1 cellular context compared by ENCODE assay signal in the genomic region with DNA sequence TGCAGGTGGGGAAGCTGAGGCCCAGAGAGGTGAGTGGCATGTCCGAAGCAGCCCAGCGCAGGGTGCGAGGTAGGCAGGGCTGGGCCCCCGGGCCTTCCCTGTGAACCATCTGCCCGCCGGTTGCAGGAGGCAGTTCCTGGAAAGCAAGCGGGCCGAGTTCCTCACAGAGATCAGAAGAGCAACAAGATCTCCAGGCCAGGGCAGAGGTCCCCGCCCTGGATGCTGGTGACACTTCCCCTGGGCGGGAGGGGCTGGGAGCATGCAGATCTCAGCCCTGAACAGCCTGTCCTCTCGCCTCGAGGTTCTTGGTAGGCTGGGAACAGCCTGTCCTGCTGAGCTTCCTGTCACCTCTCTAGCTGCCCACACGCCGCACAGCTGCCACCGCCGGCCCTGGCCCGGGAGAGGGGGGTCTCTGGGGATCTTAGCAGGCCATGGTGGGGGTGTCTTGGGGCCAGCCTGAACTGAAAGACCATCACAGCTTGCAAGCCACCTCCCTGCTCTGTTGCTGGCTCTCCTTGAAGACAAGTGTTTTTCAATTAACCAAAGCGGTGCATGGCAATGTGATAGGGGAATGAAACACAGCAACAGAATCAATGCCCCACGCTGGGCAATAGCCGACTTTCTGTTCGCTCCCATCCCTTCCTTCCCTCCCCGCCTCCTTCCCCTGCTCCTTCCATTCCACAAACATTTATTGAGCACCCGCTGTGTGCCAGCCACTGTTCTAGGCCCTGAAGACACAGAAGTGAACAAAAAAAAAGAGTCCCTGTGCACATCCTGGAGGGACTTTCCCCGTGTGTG.
TF ChIP-seq lines count a peak whose summit lies in the region.

No MANE protein-coding gene starts in this region.

TF ChIP-seq in HepG2, 621 proteins besides CTCF, POLR2A, EP300 and RAD21 (continues in another document):
- no peak for TF ChIP-seq ZNF569 (CRISPR knock-in tag; IDR thresholded peaks at IDR 0.05; ENCODE audit: borderline replicate concordance)
- no peak for TF ChIP-seq ZNF260 (CRISPR knock-in tag; IDR thresholded peaks at IDR 0.05; ENCODE audit: borderline replicate concordance, low read depth)
- TF ChIP-seq, protein P1, sequence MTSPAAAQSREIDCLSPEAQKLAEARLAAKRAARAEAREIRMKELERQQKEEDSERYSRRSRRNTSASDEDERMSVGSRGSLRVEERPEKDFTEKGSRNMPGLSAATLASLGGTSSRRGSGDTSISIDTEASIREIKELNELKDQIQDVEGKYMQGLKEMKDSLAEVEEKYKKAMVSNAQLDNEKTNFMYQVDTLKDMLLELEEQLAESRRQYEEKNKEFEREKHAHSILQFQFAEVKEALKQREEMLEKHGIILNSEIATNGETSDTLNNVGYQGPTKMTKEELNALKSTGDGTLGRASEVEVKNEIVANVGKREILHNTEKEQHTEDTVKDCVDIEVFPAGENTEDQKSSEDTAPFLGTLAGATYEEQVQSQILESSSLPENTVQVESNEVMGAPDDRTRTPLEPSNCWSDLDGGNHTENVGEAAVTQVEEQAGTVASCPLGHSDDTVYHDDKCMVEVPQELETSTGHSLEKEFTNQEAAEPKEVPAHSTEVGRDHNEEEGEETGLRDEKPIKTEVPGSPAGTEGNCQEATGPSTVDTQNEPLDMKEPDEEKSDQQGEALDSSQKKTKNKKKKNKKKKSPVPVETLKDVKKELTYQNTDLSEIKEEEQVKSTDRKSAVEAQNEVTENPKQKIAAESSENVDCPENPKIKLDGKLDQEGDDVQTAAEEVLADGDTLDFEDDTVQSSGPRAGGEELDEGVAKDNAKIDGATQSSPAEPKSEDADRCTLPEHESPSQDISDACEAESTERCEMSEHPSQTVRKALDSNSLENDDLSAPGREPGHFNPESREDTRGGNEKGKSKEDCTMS (CRISPR knock-in tag; conservative IDR thresholded peaks at IDR 0.05) = no peak
- TF ChIP-seq, protein P2, sequence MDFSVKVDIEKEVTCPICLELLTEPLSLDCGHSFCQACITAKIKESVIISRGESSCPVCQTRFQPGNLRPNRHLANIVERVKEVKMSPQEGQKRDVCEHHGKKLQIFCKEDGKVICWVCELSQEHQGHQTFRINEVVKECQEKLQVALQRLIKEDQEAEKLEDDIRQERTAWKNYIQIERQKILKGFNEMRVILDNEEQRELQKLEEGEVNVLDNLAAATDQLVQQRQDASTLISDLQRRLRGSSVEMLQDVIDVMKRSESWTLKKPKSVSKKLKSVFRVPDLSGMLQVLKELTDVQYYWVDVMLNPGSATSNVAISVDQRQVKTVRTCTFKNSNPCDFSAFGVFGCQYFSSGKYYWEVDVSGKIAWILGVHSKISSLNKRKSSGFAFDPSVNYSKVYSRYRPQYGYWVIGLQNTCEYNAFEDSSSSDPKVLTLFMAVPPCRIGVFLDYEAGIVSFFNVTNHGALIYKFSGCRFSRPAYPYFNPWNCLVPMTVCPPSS (IDR thresholded peaks at IDR 0.05) = no peak
- TF ChIP-seq ATM (IDR thresholded peaks at IDR 0.05; ENCODE audit: borderline replicate concordance) = no peak
- TF ChIP-seq ZNF879 (CRISPR knock-in tag; IDR thresholded peaks at IDR 0.05) = no peak
- TF ChIP-seq, protein P3, sequence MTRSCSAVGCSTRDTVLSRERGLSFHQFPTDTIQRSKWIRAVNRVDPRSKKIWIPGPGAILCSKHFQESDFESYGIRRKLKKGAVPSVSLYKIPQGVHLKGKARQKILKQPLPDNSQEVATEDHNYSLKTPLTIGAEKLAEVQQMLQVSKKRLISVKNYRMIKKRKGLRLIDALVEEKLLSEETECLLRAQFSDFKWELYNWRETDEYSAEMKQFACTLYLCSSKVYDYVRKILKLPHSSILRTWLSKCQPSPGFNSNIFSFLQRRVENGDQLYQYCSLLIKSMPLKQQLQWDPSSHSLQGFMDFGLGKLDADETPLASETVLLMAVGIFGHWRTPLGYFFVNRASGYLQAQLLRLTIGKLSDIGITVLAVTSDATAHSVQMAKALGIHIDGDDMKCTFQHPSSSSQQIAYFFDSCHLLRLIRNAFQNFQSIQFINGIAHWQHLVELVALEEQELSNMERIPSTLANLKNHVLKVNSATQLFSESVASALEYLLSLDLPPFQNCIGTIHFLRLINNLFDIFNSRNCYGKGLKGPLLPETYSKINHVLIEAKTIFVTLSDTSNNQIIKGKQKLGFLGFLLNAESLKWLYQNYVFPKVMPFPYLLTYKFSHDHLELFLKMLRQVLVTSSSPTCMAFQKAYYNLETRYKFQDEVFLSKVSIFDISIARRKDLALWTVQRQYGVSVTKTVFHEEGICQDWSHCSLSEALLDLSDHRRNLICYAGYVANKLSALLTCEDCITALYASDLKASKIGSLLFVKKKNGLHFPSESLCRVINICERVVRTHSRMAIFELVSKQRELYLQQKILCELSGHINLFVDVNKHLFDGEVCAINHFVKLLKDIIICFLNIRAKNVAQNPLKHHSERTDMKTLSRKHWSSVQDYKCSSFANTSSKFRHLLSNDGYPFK (CRISPR knock-in tag; IDR thresholded peaks at IDR 0.05; ENCODE audit: borderline replicate concordance) = peak; percentile 29; the same call in 1 of the 2 replicates
- peak; percentile 35; the same call in 1 of the 2 replicates for TF ChIP-seq ZNF546 (CRISPR knock-in tag; conservative IDR thresholded peaks at IDR 0.05)
- no peak for TF ChIP-seq ZNF7 (CRISPR knock-in tag; IDR thresholded peaks at IDR 0.05)
- TF ChIP-seq SAP130 (CRISPR knock-in tag; IDR thresholded peaks at IDR 0.05; ENCODE audit: low read depth) = peak; percentile 81
- TF ChIP-seq, protein P4, sequence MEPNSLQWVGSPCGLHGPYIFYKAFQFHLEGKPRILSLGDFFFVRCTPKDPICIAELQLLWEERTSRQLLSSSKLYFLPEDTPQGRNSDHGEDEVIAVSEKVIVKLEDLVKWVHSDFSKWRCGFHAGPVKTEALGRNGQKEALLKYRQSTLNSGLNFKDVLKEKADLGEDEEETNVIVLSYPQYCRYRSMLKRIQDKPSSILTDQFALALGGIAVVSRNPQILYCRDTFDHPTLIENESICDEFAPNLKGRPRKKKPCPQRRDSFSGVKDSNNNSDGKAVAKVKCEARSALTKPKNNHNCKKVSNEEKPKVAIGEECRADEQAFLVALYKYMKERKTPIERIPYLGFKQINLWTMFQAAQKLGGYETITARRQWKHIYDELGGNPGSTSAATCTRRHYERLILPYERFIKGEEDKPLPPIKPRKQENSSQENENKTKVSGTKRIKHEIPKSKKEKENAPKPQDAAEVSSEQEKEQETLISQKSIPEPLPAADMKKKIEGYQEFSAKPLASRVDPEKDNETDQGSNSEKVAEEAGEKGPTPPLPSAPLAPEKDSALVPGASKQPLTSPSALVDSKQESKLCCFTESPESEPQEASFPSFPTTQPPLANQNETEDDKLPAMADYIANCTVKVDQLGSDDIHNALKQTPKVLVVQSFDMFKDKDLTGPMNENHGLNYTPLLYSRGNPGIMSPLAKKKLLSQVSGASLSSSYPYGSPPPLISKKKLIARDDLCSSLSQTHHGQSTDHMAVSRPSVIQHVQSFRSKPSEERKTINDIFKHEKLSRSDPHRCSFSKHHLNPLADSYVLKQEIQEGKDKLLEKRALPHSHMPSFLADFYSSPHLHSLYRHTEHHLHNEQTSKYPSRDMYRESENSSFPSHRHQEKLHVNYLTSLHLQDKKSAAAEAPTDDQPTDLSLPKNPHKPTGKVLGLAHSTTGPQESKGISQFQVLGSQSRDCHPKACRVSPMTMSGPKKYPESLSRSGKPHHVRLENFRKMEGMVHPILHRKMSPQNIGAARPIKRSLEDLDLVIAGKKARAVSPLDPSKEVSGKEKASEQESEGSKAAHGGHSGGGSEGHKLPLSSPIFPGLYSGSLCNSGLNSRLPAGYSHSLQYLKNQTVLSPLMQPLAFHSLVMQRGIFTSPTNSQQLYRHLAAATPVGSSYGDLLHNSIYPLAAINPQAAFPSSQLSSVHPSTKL (CRISPR knock-in tag; IDR thresholded peaks at IDR 0.05) = peak; percentile 88
- TF ChIP-seq ZNF383 (CRISPR knock-in tag; IDR thresholded peaks at IDR 0.05; ENCODE audit: borderline replicate concordance) = no peak
- no peak for TF ChIP-seq ZNF510 (CRISPR knock-in tag; IDR thresholded peaks at IDR 0.05; ENCODE audit: low read depth)
- TF ChIP-seq MAFK (conservative IDR thresholded peaks at IDR 0.05 in 1 of 2, IDR thresholded peaks at IDR 0.05 in 1 of 2; ENCODE audit: low read length in 2 of 2) = no peak
- TF ChIP-seq RFX5 (IDR thresholded peaks at IDR 0.05; ENCODE audit: low read depth, low read length) = peak; percentile 72
- TF ChIP-seq, protein P5, sequence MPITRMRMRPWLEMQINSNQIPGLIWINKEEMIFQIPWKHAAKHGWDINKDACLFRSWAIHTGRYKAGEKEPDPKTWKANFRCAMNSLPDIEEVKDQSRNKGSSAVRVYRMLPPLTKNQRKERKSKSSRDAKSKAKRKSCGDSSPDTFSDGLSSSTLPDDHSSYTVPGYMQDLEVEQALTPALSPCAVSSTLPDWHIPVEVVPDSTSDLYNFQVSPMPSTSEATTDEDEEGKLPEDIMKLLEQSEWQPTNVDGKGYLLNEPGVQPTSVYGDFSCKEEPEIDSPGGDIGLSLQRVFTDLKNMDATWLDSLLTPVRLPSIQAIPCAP (CRISPR knock-in tag; IDR thresholded peaks at IDR 0.05; ENCODE audit: low read depth) = no peak
- TF ChIP-seq, protein P6, sequence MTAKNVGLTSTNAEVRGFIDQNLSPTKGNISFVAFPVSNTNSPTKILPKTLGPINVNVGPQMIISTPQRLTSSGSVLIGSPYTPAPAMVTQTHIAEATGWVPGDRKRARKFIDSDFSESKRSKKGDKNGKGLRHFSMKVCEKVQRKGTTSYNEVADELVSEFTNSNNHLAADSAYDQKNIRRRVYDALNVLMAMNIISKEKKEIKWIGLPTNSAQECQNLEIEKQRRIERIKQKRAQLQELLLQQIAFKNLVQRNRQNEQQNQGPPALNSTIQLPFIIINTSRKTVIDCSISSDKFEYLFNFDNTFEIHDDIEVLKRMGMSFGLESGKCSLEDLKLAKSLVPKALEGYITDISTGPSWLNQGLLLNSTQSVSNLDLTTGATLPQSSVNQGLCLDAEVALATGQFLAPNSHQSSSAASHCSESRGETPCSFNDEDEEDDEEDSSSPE (CRISPR knock-in tag; IDR thresholded peaks at IDR 0.05) = peak; percentile 67
- TF ChIP-seq, protein P7, sequence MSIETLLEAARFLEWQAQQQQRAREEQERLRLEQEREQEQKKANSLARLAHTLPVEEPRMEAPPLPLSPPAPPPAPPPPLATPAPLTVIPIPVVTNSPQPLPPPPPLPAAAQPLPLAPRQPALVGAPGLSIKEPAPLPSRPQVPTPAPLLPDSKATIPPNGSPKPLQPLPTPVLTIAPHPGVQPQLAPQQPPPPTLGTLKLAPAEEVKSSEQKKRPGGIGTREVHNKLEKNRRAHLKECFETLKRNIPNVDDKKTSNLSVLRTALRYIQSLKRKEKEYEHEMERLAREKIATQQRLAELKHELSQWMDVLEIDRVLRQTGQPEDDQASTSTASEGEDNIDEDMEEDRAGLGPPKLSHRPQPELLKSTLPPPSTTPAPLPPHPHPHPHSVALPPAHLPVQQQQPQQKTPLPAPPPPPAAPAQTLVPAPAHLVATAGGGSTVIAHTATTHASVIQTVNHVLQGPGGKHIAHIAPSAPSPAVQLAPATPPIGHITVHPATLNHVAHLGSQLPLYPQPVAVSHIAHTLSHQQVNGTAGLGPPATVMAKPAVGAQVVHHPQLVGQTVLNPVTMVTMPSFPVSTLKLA (IDR thresholded peaks at IDR 0.05) = no peak
- no peak for TF ChIP-seq ZNF329 (CRISPR knock-in tag; IDR thresholded peaks at IDR 0.05; ENCODE audit: low read depth)
- no peak for TF ChIP-seq SIN3B (IDR thresholded peaks at IDR 0.05; ENCODE audit: low read length)
- TF ChIP-seq, protein P8, sequence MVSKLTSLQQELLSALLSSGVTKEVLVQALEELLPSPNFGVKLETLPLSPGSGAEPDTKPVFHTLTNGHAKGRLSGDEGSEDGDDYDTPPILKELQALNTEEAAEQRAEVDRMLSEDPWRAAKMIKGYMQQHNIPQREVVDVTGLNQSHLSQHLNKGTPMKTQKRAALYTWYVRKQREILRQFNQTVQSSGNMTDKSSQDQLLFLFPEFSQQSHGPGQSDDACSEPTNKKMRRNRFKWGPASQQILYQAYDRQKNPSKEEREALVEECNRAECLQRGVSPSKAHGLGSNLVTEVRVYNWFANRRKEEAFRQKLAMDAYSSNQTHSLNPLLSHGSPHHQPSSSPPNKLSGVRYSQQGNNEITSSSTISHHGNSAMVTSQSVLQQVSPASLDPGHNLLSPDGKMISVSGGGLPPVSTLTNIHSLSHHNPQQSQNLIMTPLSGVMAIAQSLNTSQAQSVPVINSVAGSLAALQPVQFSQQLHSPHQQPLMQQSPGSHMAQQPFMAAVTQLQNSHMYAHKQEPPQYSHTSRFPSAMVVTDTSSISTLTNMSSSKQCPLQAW (CRISPR knock-in tag; IDR thresholded peaks at IDR 0.05) = no peak
- no peak for TF ChIP-seq SIX4 (CRISPR knock-in tag; IDR thresholded peaks at IDR 0.05)
- TF ChIP-seq, protein P9, sequence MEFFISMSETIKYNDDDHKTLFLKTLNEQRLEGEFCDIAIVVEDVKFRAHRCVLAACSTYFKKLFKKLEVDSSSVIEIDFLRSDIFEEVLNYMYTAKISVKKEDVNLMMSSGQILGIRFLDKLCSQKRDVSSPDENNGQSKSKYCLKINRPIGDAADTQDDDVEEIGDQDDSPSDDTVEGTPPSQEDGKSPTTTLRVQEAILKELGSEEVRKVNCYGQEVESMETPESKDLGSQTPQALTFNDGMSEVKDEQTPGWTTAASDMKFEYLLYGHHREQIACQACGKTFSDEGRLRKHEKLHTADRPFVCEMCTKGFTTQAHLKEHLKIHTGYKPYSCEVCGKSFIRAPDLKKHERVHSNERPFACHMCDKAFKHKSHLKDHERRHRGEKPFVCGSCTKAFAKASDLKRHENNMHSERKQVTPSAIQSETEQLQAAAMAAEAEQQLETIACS (CRISPR knock-in tag; IDR thresholded peaks at IDR 0.05) = 0 out of 2 replicates have a peak, but pooled peaks have one; percentile 8
- no peak for TF ChIP-seq KLF6 (CRISPR knock-in tag; IDR thresholded peaks at IDR 0.05)
- TF ChIP-seq ZNF367 (CRISPR knock-in tag; IDR thresholded peaks at IDR 0.05; ENCODE audit: borderline replicate concordance) = no peak
- no peak for TF ChIP-seq KMT2A (CRISPR knock-in tag; IDR thresholded peaks at IDR 0.05)
- no peak for TF ChIP-seq ZKSCAN5 (CRISPR knock-in tag; IDR thresholded peaks at IDR 0.05)
- 0 out of 2 replicates have a peak, but pooled peaks have one; percentile 33 for TF ChIP-seq NCOA2 (CRISPR knock-in tag; IDR thresholded peaks at IDR 0.05)
- TF ChIP-seq RFXAP (CRISPR knock-in tag; IDR thresholded peaks at IDR 0.05; ENCODE audit: borderline replicate concordance) = no peak
- TF ChIP-seq, protein P10, sequence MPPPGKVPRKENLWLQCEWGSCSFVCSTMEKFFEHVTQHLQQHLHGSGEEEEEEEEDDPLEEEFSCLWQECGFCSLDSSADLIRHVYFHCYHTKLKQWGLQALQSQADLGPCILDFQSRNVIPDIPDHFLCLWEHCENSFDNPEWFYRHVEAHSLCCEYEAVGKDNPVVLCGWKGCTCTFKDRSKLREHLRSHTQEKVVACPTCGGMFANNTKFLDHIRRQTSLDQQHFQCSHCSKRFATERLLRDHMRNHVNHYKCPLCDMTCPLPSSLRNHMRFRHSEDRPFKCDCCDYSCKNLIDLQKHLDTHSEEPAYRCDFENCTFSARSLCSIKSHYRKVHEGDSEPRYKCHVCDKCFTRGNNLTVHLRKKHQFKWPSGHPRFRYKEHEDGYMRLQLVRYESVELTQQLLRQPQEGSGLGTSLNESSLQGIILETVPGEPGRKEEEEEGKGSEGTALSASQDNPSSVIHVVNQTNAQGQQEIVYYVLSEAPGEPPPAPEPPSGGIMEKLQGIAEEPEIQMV (CRISPR knock-in tag; IDR thresholded peaks at IDR 0.05; ENCODE audit: low read depth) = no peak
- no peak for TF ChIP-seq KLF11 (CRISPR knock-in tag; IDR thresholded peaks at IDR 0.05)
